In the genomic region with DNA sequence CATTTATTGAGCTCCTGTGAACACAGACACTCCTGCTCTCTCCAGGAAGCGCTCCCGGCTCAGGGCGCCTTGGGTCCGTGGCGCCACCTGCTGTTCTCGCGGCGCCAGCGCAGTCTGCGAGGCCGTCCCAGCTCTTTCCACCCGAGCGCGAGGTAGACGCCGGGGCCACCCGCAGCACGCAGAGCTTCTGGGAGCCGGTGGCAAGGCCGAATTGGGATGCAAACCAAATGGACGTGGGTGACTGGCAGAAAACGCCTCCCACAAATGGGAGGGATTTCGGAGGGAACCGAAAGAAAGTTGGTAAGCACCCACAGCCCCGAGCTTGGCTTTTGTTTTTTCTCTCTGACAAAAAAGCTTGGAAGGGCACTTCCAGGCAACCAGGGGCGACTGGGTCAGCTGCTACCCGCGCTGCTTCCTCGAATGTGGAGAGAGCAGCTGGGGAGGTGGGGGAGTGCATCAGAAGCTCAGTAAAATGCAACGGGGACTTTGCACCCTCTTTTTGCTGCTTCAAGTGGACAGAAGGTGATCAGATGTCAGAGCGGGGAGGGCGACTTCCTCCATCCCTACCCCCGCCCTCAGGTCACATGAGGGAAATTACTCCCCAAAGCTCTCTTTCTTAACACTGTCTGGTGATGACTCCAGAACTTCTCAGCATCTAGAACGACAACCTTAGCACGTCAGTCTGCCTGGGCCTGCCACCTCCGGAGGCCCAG, we compare ENCODE assay signal across 1 cellular context.
A peak's percentile ranks its signal among the peaks of the same experiment; 100 is the strongest.
TF ChIP-seq lines count a peak whose summit lies in the region.

No MANE protein-coding gene starts in this region.

TF ChIP-seq in HepG2, 621 proteins besides CTCF, POLR2A, EP300 and RAD21 (continued from another document and continues in another):
- TF ChIP-seq, protein P1, sequence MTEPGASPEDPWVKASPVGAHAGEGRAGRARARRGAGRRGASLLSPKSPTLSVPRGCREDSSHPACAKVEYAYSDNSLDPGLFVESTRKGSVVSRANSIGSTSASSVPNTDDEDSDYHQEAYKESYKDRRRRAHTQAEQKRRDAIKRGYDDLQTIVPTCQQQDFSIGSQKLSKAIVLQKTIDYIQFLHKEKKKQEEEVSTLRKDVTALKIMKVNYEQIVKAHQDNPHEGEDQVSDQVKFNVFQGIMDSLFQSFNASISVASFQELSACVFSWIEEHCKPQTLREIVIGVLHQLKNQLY (CRISPR knock-in tag; IDR thresholded peaks at IDR 0.05): peak; percentile 76; the same call in 1 of the 2 replicates
- TF ChIP-seq SP140L (CRISPR knock-in tag; IDR thresholded peaks at IDR 0.05; ENCODE audit: borderline replicate concordance): peak; percentile 73; the same call in 1 of the 2 replicates
- no peak for TF ChIP-seq THYN1 (CRISPR knock-in tag; IDR thresholded peaks at IDR 0.05; ENCODE audit: borderline replicate concordance, low read depth)
- peak; percentile 86; the same call in 1 of the 2 replicates for TF ChIP-seq ATAD3A (CRISPR knock-in tag; IDR thresholded peaks at IDR 0.05)
- 0 out of 2 replicates have a peak, but pooled peaks have one; percentile 21 for TF ChIP-seq ZNF652 (CRISPR knock-in tag; IDR thresholded peaks at IDR 0.05; ENCODE audit: borderline replicate concordance, low read depth)
- TF ChIP-seq, protein P2, sequence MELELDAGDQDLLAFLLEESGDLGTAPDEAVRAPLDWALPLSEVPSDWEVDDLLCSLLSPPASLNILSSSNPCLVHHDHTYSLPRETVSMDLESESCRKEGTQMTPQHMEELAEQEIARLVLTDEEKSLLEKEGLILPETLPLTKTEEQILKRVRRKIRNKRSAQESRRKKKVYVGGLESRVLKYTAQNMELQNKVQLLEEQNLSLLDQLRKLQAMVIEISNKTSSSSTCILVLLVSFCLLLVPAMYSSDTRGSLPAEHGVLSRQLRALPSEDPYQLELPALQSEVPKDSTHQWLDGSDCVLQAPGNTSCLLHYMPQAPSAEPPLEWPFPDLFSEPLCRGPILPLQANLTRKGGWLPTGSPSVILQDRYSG (CRISPR knock-in tag; IDR thresholded peaks at IDR 0.05): no peak
- TF ChIP-seq TARDBP (CRISPR knock-in tag; IDR thresholded peaks at IDR 0.05): peak; percentile 49; the same call in 1 of the 2 replicates
- TF ChIP-seq, protein P3, sequence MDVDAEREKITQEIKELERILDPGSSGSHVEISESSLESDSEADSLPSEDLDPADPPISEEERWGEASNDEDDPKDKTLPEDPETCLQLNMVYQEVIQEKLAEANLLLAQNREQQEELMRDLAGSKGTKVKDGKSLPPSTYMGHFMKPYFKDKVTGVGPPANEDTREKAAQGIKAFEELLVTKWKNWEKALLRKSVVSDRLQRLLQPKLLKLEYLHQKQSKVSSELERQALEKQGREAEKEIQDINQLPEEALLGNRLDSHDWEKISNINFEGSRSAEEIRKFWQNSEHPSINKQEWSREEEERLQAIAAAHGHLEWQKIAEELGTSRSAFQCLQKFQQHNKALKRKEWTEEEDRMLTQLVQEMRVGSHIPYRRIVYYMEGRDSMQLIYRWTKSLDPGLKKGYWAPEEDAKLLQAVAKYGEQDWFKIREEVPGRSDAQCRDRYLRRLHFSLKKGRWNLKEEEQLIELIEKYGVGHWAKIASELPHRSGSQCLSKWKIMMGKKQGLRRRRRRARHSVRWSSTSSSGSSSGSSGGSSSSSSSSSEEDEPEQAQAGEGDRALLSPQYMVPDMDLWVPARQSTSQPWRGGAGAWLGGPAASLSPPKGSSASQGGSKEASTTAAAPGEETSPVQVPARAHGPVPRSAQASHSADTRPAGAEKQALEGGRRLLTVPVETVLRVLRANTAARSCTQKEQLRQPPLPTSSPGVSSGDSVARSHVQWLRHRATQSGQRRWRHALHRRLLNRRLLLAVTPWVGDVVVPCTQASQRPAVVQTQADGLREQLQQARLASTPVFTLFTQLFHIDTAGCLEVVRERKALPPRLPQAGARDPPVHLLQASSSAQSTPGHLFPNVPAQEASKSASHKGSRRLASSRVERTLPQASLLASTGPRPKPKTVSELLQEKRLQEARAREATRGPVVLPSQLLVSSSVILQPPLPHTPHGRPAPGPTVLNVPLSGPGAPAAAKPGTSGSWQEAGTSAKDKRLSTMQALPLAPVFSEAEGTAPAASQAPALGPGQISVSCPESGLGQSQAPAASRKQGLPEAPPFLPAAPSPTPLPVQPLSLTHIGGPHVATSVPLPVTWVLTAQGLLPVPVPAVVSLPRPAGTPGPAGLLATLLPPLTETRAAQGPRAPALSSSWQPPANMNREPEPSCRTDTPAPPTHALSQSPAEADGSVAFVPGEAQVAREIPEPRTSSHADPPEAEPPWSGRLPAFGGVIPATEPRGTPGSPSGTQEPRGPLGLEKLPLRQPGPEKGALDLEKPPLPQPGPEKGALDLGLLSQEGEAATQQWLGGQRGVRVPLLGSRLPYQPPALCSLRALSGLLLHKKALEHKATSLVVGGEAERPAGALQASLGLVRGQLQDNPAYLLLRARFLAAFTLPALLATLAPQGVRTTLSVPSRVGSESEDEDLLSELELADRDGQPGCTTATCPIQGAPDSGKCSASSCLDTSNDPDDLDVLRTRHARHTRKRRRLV (CRISPR knock-in tag; IDR thresholded peaks at IDR 0.05): peak; percentile 50; the same call in 1 of the 2 replicates
- peak; percentile 78 for TF ChIP-seq HIVEP1 (CRISPR knock-in tag; IDR thresholded peaks at IDR 0.05)
- TF ChIP-seq, protein P4, sequence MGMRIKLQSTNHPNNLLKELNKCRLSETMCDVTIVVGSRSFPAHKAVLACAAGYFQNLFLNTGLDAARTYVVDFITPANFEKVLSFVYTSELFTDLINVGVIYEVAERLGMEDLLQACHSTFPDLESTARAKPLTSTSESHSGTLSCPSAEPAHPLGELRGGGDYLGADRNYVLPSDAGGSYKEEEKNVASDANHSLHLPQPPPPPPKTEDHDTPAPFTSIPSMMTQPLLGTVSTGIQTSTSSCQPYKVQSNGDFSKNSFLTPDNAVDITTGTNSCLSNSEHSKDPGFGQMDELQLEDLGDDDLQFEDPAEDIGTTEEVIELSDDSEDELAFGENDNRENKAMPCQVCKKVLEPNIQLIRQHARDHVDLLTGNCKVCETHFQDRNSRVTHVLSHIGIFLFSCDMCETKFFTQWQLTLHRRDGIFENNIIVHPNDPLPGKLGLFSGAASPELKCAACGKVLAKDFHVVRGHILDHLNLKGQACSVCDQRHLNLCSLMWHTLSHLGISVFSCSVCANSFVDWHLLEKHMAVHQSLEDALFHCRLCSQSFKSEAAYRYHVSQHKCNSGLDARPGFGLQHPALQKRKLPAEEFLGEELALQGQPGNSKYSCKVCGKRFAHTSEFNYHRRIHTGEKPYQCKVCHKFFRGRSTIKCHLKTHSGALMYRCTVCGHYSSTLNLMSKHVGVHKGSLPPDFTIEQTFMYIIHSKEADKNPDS (CRISPR knock-in tag; IDR thresholded peaks at IDR 0.05): no peak
- TF ChIP-seq, protein P5, sequence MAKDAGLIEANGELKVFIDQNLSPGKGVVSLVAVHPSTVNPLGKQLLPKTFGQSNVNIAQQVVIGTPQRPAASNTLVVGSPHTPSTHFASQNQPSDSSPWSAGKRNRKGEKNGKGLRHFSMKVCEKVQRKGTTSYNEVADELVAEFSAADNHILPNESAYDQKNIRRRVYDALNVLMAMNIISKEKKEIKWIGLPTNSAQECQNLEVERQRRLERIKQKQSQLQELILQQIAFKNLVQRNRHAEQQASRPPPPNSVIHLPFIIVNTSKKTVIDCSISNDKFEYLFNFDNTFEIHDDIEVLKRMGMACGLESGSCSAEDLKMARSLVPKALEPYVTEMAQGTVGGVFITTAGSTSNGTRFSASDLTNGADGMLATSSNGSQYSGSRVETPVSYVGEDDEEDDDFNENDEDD (CRISPR knock-in tag; IDR thresholded peaks at IDR 0.05; ENCODE audit: borderline replicate concordance): peak; percentile 57; the same call in 1 of the 2 replicates
- TF ChIP-seq, protein P6, sequence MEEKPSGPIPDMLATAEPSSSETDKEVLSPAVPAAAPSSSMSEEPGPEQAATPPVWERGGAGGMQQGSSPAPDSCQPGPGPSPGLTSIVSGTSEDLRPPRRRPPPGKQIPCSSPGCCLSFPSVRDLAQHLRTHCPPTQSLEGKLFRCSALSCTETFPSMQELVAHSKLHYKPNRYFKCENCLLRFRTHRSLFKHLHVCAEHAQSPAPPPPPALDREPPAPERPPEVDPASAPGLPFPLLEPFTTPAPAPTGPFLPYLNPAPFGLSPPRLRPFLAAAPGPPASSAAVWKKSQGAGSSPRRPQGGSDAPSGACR (CRISPR knock-in tag; IDR thresholded peaks at IDR 0.05): no peak
- no peak for TF ChIP-seq NFE2 (CRISPR knock-in tag; IDR thresholded peaks at IDR 0.05)
- TF ChIP-seq FOXC1 (CRISPR knock-in tag; IDR thresholded peaks at IDR 0.05; ENCODE audit: borderline replicate concordance): no peak
- TF ChIP-seq JUNB (CRISPR knock-in tag; IDR thresholded peaks at IDR 0.05; ENCODE audit: borderline replicate concordance): no peak
- TF ChIP-seq ZNF367 (CRISPR knock-in tag; IDR thresholded peaks at IDR 0.05; ENCODE audit: borderline replicate concordance): no peak
- TF ChIP-seq, protein P7, sequence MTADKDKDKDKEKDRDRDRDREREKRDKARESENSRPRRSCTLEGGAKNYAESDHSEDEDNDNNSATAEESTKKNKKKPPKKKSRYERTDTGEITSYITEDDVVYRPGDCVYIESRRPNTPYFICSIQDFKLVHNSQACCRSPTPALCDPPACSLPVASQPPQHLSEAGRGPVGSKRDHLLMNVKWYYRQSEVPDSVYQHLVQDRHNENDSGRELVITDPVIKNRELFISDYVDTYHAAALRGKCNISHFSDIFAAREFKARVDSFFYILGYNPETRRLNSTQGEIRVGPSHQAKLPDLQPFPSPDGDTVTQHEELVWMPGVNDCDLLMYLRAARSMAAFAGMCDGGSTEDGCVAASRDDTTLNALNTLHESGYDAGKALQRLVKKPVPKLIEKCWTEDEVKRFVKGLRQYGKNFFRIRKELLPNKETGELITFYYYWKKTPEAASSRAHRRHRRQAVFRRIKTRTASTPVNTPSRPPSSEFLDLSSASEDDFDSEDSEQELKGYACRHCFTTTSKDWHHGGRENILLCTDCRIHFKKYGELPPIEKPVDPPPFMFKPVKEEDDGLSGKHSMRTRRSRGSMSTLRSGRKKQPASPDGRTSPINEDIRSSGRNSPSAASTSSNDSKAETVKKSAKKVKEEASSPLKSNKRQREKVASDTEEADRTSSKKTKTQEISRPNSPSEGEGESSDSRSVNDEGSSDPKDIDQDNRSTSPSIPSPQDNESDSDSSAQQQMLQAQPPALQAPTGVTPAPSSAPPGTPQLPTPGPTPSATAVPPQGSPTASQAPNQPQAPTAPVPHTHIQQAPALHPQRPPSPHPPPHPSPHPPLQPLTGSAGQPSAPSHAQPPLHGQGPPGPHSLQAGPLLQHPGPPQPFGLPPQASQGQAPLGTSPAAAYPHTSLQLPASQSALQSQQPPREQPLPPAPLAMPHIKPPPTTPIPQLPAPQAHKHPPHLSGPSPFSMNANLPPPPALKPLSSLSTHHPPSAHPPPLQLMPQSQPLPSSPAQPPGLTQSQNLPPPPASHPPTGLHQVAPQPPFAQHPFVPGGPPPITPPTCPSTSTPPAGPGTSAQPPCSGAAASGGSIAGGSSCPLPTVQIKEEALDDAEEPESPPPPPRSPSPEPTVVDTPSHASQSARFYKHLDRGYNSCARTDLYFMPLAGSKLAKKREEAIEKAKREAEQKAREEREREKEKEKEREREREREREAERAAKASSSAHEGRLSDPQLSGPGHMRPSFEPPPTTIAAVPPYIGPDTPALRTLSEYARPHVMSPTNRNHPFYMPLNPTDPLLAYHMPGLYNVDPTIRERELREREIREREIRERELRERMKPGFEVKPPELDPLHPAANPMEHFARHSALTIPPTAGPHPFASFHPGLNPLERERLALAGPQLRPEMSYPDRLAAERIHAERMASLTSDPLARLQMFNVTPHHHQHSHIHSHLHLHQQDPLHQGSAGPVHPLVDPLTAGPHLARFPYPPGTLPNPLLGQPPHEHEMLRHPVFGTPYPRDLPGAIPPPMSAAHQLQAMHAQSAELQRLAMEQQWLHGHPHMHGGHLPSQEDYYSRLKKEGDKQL (CRISPR knock-in tag; IDR thresholded peaks at IDR 0.05; ENCODE audit: low read depth): no peak
- TF ChIP-seq PRPF4 (IDR thresholded peaks at IDR 0.05; ENCODE audit: low read depth, low read length, poor library complexity, severe bottlenecking): no peak
- no peak; the same call in 1 of the 2 replicates for TF ChIP-seq ZNF7 (CRISPR knock-in tag; IDR thresholded peaks at IDR 0.05)
- TF ChIP-seq SSRP1 (CRISPR knock-in tag; IDR thresholded peaks at IDR 0.05): no peak
- TF ChIP-seq, protein P8, sequence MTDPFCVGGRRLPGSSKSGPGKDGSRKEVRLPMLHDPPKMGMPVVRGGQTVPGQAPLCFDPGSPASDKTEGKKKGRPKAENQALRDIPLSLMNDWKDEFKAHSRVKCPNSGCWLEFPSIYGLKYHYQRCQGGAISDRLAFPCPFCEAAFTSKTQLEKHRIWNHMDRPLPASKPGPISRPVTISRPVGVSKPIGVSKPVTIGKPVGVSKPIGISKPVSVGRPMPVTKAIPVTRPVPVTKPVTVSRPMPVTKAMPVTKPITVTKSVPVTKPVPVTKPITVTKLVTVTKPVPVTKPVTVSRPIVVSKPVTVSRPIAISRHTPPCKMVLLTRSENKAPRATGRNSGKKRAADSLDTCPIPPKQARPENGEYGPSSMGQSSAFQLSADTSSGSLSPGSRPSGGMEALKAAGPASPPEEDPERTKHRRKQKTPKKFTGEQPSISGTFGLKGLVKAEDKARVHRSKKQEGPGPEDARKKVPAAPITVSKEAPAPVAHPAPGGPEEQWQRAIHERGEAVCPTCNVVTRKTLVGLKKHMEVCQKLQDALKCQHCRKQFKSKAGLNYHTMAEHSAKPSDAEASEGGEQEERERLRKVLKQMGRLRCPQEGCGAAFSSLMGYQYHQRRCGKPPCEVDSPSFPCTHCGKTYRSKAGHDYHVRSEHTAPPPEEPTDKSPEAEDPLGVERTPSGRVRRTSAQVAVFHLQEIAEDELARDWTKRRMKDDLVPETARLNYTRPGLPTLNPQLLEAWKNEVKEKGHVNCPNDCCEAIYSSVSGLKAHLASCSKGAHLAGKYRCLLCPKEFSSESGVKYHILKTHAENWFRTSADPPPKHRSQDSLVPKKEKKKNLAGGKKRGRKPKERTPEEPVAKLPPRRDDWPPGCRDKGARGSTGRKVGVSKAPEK (CRISPR knock-in tag; IDR thresholded peaks at IDR 0.05; ENCODE audit: borderline replicate concordance): no peak; the same call in 1 of the 2 replicates
- TF ChIP-seq REL (CRISPR knock-in tag; conservative IDR thresholded peaks at IDR 0.05): 0 out of 2 replicates have a peak, but pooled peaks have one; percentile 55
- TF ChIP-seq, protein P9, sequence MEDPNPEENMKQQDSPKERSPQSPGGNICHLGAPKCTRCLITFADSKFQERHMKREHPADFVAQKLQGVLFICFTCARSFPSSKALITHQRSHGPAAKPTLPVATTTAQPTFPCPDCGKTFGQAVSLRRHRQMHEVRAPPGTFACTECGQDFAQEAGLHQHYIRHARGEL (CRISPR knock-in tag; IDR thresholded peaks at IDR 0.05): no peak
- no peak for TF ChIP-seq ZNF253 (CRISPR knock-in tag; IDR thresholded peaks at IDR 0.05; ENCODE audit: borderline replicate concordance)
- TF ChIP-seq, protein P10, sequence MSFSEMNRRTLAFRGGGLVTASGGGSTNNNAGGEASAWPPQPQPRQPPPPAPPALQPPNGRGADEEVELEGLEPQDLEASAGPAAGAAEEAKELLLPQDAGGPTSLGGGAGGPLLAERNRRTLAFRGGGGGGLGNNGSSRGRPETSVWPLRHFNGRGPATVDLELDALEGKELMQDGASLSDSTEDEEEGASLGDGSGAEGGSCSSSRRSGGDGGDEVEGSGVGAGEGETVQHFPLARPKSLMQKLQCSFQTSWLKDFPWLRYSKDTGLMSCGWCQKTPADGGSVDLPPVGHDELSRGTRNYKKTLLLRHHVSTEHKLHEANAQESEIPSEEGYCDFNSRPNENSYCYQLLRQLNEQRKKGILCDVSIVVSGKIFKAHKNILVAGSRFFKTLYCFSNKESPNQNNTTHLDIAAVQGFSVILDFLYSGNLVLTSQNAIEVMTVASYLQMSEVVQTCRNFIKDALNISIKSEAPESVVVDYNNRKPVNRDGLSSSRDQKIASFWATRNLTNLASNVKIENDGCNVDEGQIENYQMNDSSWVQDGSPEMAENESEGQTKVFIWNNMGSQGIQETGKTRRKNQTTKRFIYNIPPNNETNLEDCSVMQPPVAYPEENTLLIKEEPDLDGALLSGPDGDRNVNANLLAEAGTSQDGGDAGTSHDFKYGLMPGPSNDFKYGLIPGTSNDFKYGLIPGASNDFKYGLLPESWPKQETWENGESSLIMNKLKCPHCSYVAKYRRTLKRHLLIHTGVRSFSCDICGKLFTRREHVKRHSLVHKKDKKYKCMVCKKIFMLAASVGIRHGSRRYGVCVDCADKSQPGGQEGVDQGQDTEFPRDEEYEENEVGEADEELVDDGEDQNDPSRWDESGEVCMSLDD (CRISPR knock-in tag; IDR thresholded peaks at IDR 0.05; ENCODE audit: borderline replicate concordance): no peak
- no peak for TF ChIP-seq ZNF674 (CRISPR knock-in tag; IDR thresholded peaks at IDR 0.05; ENCODE audit: low read depth)
